12 cellular contexts compared by ENCODE assay signal in genomic region chr17:49224997-49225337, GRCh38. TPM values are rescaled to one million over a fixed set of nuclear protein-coding genes. Genes with fewer than 3 reads are reported as not detected.
DNase-seq lines count a peak whose midpoint lies in the region; ATAC-seq and TF ChIP-seq lines count a peak whose summit lies in the region.
"Had no signal": no experiment of that assay in that cellular context is flagged by ENCODE, and none has a peak within 500 bp of the region (broad histone marks: within the 10 kb centered on the region; RNA-seq: fewer than 3 reads in every experiment).

No MANE protein-coding gene starts in this region.

- peak overlapping the region; percentile 31 for H3K4me3 Mint-ChIP-seq in activated CD8-positive, alpha-beta memory T cell treated with anti-CD3 and anti-CD28 coated beads, Interleukin-2, amount 10 ng/mL, durations not matched to agents 7 days and 5 days
- H3K4me3 Mint-ChIP-seq in T-cell, result peak overlapping the region; percentile 62 to 82 (median 76)
- no peak overlapping the region for H3K4me3 Mint-ChIP-seq in progenitor cell of endocrine pancreas (ENCODE audit: low read depth)

- peak overlapping the region; percentile 52 for H3K27ac Mint-ChIP-seq in activated CD8-positive, alpha-beta memory T cell treated with anti-CD3 and anti-CD28 coated beads, Interleukin-2, amount 10 ng/mL, durations not matched to agents 7 days and 5 days
- H3K27ac Mint-ChIP-seq in T-cell (no peak overlapping the region), progenitor cell of endocrine pancreas (peak overlapping the region; percentile 86)

- peaks cover 26% of the 10 kb centered on the region; the same call in 1 of the 2 replicates for H3K27me3 ChIP-seq in iPS DF 6.9 (ENCODE audit: control insufficient read depth, insufficient read depth, low read length)

- no peak for TF ChIP-seq CTCF in progenitor cell of endocrine pancreas (IDR thresholded peaks at IDR 0.05; ENCODE audit: unreplicated experiment)

- peaks cover 57% of the 10 kb centered on the region for H3K4me1 Mint-ChIP-seq in activated CD8-positive, alpha-beta memory T cell treated with anti-CD3 and anti-CD28 coated beads, Interleukin-2, amount 10 ng/mL, durations not matched to agents 7 days and 5 days
- H3K4me1 Mint-ChIP-seq in T-cell, result peaks cover 31 to 44% (median 32%) of the 10 kb centered on the region in 3 donors
- peaks cover 6% of the 10 kb centered on the region for H3K4me1 Mint-ChIP-seq in progenitor cell of endocrine pancreas (ENCODE audit: low read depth)

- H3K9me3 ChIP-seq in iPS DF 6.9 (ENCODE audit: control insufficient read depth, insufficient read depth, low read length), result no peaks in the 10 kb centered on the region

- H3K27ac ChIP-seq in iPS DF 6.9 (ENCODE audit: low read length), result no peak overlapping the region

- peak overlapping the region; percentile 25; the same call in 1 of the 2 replicates for H3K4me3 ChIP-seq in iPS DF 6.9 (ENCODE audit: low read length)

- POLR2A ChIA-PET in T-cell (lab: Charles Lee), result no interaction called here

- DNase-seq in activated CD8-positive, alpha-beta memory T cell treated with anti-CD3 and anti-CD28 coated beads, Interleukin-2, amount 10 ng/mL, durations not matched to agents 7 days and 5 days, result no peak
- DNase-seq in activated CD8-positive, alpha-beta memory T cell treated with anti-CD3 and anti-CD28 coated beads for 24 hours, result no peak
- DNase-seq in T-cell (no peak), iPS DF 6.9 (ENCODE audit: low read depth, low spot score) (no peak), progenitor cell of endocrine pancreas (ENCODE audit: low spot score, unreplicated experiment) (no peak), KG1 (lab: John Stamatoyannopoulos, UW) (no peak), iPS-NIHi7 (ENCODE audit: extremely low spot score) (no peak)
- DNase-seq: NCI-H1092 treated with DMSO at 0.1 percent for 48 hours, substantia nigra, SW 1271 had no signal

- H3K4me1 ChIP-seq in iPS DF 6.9 (ENCODE audit: control insufficient read depth, insufficient read depth, low read length), result peaks cover 5% of the 10 kb centered on the region; the same call in 1 of the 2 replicates

- no peaks in the 10 kb centered on the region for H3K9me3 Mint-ChIP-seq in activated CD8-positive, alpha-beta memory T cell treated with anti-CD3 and anti-CD28 coated beads, Interleukin-2, amount 10 ng/mL, durations not matched to agents 7 days and 5 days (ENCODE audit: low read depth)
- no peaks in the 10 kb centered on the region for H3K9me3 Mint-ChIP-seq in T-cell
- no peaks in the 10 kb centered on the region for H3K9me3 Mint-ChIP-seq in progenitor cell of endocrine pancreas (ENCODE audit: low read depth)

- ATAC-seq in activated CD8-positive, alpha-beta memory T cell treated with anti-CD3 and anti-CD28 coated beads, Interleukin-2, amount 10 ng/mL, durations not matched to agents 7 days and 5 days, result no peak
- ATAC-seq in T-cell (replicated peaks in 1 of 4) (no peak), GM21528 (IDR thresholded peaks at IDR 0.05; ENCODE audit: low FRiP score, unreplicated experiment) (no peak)

- CTCF ChIA-PET in activated CD8-positive, alpha-beta memory T cell treated with anti-CD3 and anti-CD28 coated beads, Interleukin-2, amount 10 ng/mL, durations not matched to agents 7 days and 5 days (lab: Charles Lee), result interaction anchor here (0.9 to 9.4 kb wide), 9 partner anchors 13 to 192 kb away, joined by 3 to 176 read pairs (median 4); partner anchors contain the start of genes ABI3 and GNGT2
- CTCF ChIA-PET in T-cell (lab: Charles Lee), result interaction anchor here in 1 of 2 donors (0.7 to 1.7 kb wide), 2 partner anchors 16 to 1991 kb away, joined by 3 to 5 read pairs; no protein-coding TSS in a partner anchor

- WGBS in iPS DF 6.9 (ENCODE audit: insufficient coverage, insufficient read length), result no CpG with 5 or more reads among the region's 11 CpGs

- H3K36me3 ChIP-seq in iPS DF 6.9 (ENCODE audit: control insufficient read depth, insufficient read depth, low read length), result no peaks in the 10 kb centered on the region

- H3K36me3 Mint-ChIP-seq in activated CD8-positive, alpha-beta memory T cell treated with anti-CD3 and anti-CD28 coated beads, Interleukin-2, amount 10 ng/mL, durations not matched to agents 7 days and 5 days, result peaks cover 23% of the 10 kb centered on the region
- H3K36me3 Mint-ChIP-seq in T-cell (peaks cover 13% of the 10 kb centered on the region), progenitor cell of endocrine pancreas (ENCODE audit: insufficient read depth) (no peaks in the 10 kb centered on the region)

- H3K27me3 Mint-ChIP-seq in activated CD8-positive, alpha-beta memory T cell treated with anti-CD3 and anti-CD28 coated beads, Interleukin-2, amount 10 ng/mL, durations not matched to agents 7 days and 5 days, result peaks cover 11% of the 10 kb centered on the region
- H3K27me3 Mint-ChIP-seq in T-cell (peaks cover 0 to 14% of the 10 kb centered on the region in 2 donors), progenitor cell of endocrine pancreas (peaks cover 79% of the 10 kb centered on the region)

RNA-seq across cellular contexts. Expression of gene PHOSPHO1, which starts 5.6 kb away (rescaled TPM):
- total RNA-seq in activated CD8-positive, alpha-beta memory T cell treated with anti-CD3 and anti-CD28 coated beads, Interleukin-2, amount 10 ng/mL, durations not matched to agents 7 days and 5 days, result not detected
- total RNA-seq in T-cell (under 1 TPM in 1 of 5 donors, not detected in 4; 0.13 TPM), progenitor cell of endocrine pancreas (not detected in 2 replicates)

RNA-seq across cellular contexts. Expression of gene ABI3, which starts 14.5 kb away (rescaled TPM):
- total RNA-seq in activated CD8-positive, alpha-beta memory T cell treated with anti-CD3 and anti-CD28 coated beads, Interleukin-2, amount 10 ng/mL, durations not matched to agents 7 days and 5 days, result 100 to 1,000 TPM; 116 to 121 TPM
- total RNA-seq in T-cell (10 to 100 TPM; 10.4 to 21.7 (median 18.3) TPM), progenitor cell of endocrine pancreas (not detected in 2 replicates)

RNA-seq across cellular contexts. Expression of gene GNGT2, which starts 14.6 kb away (rescaled TPM):
- total RNA-seq in activated CD8-positive, alpha-beta memory T cell treated with anti-CD3 and anti-CD28 coated beads, Interleukin-2, amount 10 ng/mL, durations not matched to agents 7 days and 5 days, result 10 to 100 TPM; 39.8 to 45.3 TPM
- total RNA-seq in T-cell (1 to 10 TPM; 4.5 to 6.3 (median 5.0) TPM), progenitor cell of endocrine pancreas (not detected in 2 replicates)
- total RNA-seq: Daoy had no signal

Comparison
In these comparisons a context has a peak if more than half of its experiments do, and no peak if none do; other contexts are left out.
1. H3K27ac Mint-ChIP-seq: peak in activated CD8-positive, alpha-beta memory T cell treated with anti-CD3 and anti-CD28 coated beads, Interleukin-2, amount 10 ng/mL, durations not matched to agents 7 days and 5 days (single experiment) and progenitor cell of endocrine pancreas (single experiment); none in T-cell (0 of 2).
2. RNA of gene ABI3, which starts 14.5 kb away (total RNA-seq): 116 to 121 TPM in activated CD8-positive, alpha-beta memory T cell treated with anti-CD3 and anti-CD28 coated beads, Interleukin-2, amount 10 ng/mL, durations not matched to agents 7 days and 5 days and 10.4 to 21.7 TPM in T-cell; not detected in progenitor cell of endocrine pancreas; every median in the first group is over 10 times any median in the second.
3. RNA of gene GNGT2, which starts 14.6 kb away (total RNA-seq): 39.8 to 45.3 TPM in activated CD8-positive, alpha-beta memory T cell treated with anti-CD3 and anti-CD28 coated beads, Interleukin-2, amount 10 ng/mL, durations not matched to agents 7 days and 5 days; 4.5 to 6.3 TPM in T-cell and not detected in progenitor cell of endocrine pancreas; every median in the first group is over 4 times any median in the second.